In genomic region chr6:33926451-33926850, GRCh38 we compare ENCODE assay signal across 16 cellular contexts.
DNase-seq lines count a peak whose midpoint lies in the region; ATAC-seq, FAIRE-seq and TF ChIP-seq lines count a peak whose summit lies in the region.
"Had no signal": no experiment of that assay in that cellular context is flagged by ENCODE, and none has a peak within 500 bp of the region (broad histone marks: within the 10 kb centered on the region; RNA-seq: fewer than 3 reads in every experiment).

No MANE protein-coding gene starts in this region.

- H2AFZ ChIP-seq in HCT116 (ENCODE audit: low read depth, low read length, poor library complexity, severe bottlenecking) (no peak overlapping the region), endothelial cell of umbilical vein (ENCODE audit: low read depth, low read length) (no peak overlapping the region)

- H3K4me3 ChIP-seq in BE2C (ENCODE audit: low read depth, low read length) (no peak overlapping the region), HCT116 (replicated peaks in 1 of 2; ENCODE audit: low read depth in 1 of 2, low read length in 2 of 2) (no peak overlapping the region), endothelial cell of umbilical vein (replicated peaks in 1 of 3; ENCODE audit: insufficient read depth in 1 of 3, low read depth in 1 of 3, low read length in 3 of 3) (no peak overlapping the region)
- H3K4me3 ChIP-seq: cardiac muscle cell had no signal

- no peaks in the 10 kb centered on the region for H3K36me3 ChIP-seq in BE2C
- no peaks in the 10 kb centered on the region for H3K36me3 ChIP-seq in HCT116 (ENCODE audit: control insufficient read depth in 1 of 2, insufficient read depth in 2 of 2, low read length in 2 of 2)
- no peaks in the 10 kb centered on the region for H3K36me3 ChIP-seq in endothelial cell of umbilical vein (ENCODE audit: control insufficient read depth in 2 of 2, extremely low read depth in 1 of 2, insufficient read depth in 2 of 2, low read length in 2 of 2)
- H3K36me3 ChIP-seq: cardiac muscle cell had no signal

- H4K20me1 ChIP-seq in HCT116 (ENCODE audit: insufficient read depth) (no peaks in the 10 kb centered on the region), endothelial cell of umbilical vein (replicated peaks; ENCODE audit: control insufficient read depth, extremely low read depth, insufficient read depth, low read length) (no peaks in the 10 kb centered on the region)

- no peak overlapping the region for H3K4me3 Mint-ChIP-seq in Calu3 (ENCODE audit: low read depth, unreplicated experiment)
- no peak overlapping the region for H3K4me3 Mint-ChIP-seq in type B pancreatic cell
- H3K4me3 Mint-ChIP-seq: memory B cell; T-helper 1 cell treated with Interleukin-12 subunit alpha and Interleukin-12 subunit beta and Interleukin-4 antibody, amounts not matched to agents 30 μg/mL and 1 μg/mL, for 36 hours had no signal

- H3K9me3 Mint-ChIP-seq in Calu3 (ENCODE audit: low read depth, unreplicated experiment): no peaks in the 10 kb centered on the region
- no peaks in the 10 kb centered on the region for H3K9me3 Mint-ChIP-seq in type B pancreatic cell
- H3K9me3 Mint-ChIP-seq: memory B cell; T-helper 1 cell treated with Interleukin-12 subunit alpha and Interleukin-12 subunit beta and Interleukin-4 antibody, amounts not matched to agents 30 μg/mL and 1 μg/mL, for 36 hours had no signal

- TF ChIP-seq RAD21 in HCT116 (IDR thresholded peaks at IDR 0.05; ENCODE audit: low read depth): no peak

- intact Hi-C loops in HCT116 (cut with micrococcal nuclease) (no loop called here), endothelial cell of umbilical vein (cut with micrococcal nuclease) (no loop called here), Calu3 (cut with micrococcal nuclease; ENCODE audit: unreplicated experiment) (no loop called here)

- no peaks in the 10 kb centered on the region for H3K9me1 ChIP-seq in endothelial cell of umbilical vein (replicated peaks; ENCODE audit: control insufficient read depth, extremely low read depth, insufficient read depth, low read length)

- CTCF ChIA-PET in HCT116 (lab: Charles Lee): no interaction called here
- CTCF ChIA-PET in endothelial cell of umbilical vein (lab: Charles Lee): no interaction called here
- CTCF ChIA-PET in Calu3 (lab: Charles Lee): interaction anchor here (0.8 kb wide), 1 partner anchor 139 kb away, joined by 3 read pairs; no protein-coding TSS in a partner anchor

- H3K27me3 ChIP-seq in BE2C (no peaks in the 10 kb centered on the region), HCT116 (ENCODE audit: insufficient read depth, low read length) (no peaks in the 10 kb centered on the region), endothelial cell of umbilical vein (ENCODE audit: control insufficient read depth in 2 of 2, insufficient read depth in 2 of 2, low read length in 2 of 2) (no peaks in the 10 kb centered on the region)
- H3K27me3 ChIP-seq: cardiac muscle cell, foreskin keratinocyte had no signal

- RAD21 ChIA-PET in HCT116 (lab: Charles Lee; ENCODE audit: low non-redundant PET in 1 of 2, low total read pairs in 2 of 2, uncharacterized antibody in 2 of 2, unreplicated experiment in 2 of 2): no interaction called here

- H3K4me2 ChIP-seq in HCT116 (ENCODE audit: low read length): no peak overlapping the region
- H3K4me2 ChIP-seq in endothelial cell of umbilical vein (ENCODE audit: insufficient read depth, low read length): no peak overlapping the region

- H3K9ac ChIP-seq in HCT116 (ENCODE audit: low read length) (no peak overlapping the region), endothelial cell of umbilical vein (replicated peaks; ENCODE audit: extremely low read depth, insufficient read depth, low read length) (no peak overlapping the region)

- TF ChIP-seq POLR2A in HCT116 (IDR thresholded peaks at IDR 0.05; ENCODE audit: borderline replicate concordance, extremely low read depth, insufficient read depth, insufficient read length): no peak
- TF ChIP-seq POLR2A in endothelial cell of umbilical vein (IDR thresholded peaks at IDR 0.05; ENCODE audit: low read depth, low read length): no peak

- POLR2A ChIA-PET in HCT116 (lab: Charles Lee) (no interaction called here), endothelial cell of umbilical vein (lab: Charles Lee) (no interaction called here)

- BruUV-seq in HCT116 (replicated peaks; lab: Mats Ljungman, UMichigan) (no TSS peak), endothelial cell of umbilical vein (replicated peaks; lab: Mats Ljungman, UMichigan) (no TSS peak), Calu3 (replicated peaks; lab: Mats Ljungman, UMichigan) (no TSS peak)

- FAIRE-seq in endothelial cell of umbilical vein (lab: Jason Lieb, UNC): no peak
- FAIRE-seq: GM18507 had no signal

- DNase-seq in BE2C: peak; percentile 57
- peak; percentile 52 for DNase-seq in HCT116 (ENCODE audit: low read depth, low spot score)
- DNase-seq in NCI-H748 (lab: John Stamatoyannopoulos, UW; ENCODE audit: unreplicated experiment): peak; percentile 77
- peak; percentile 9 for DNase-seq in endothelial cell of umbilical vein (ENCODE audit: low read depth, low spot score)
- DNase-seq in Calu3: no peak
- DNase-seq in NCI-H2196 (lab: John Stamatoyannopoulos, UW; ENCODE audit: unreplicated experiment): no peak
- no peak for DNase-seq in type B pancreatic cell (ENCODE audit: extremely low spot score, unreplicated experiment)
- DNase-seq: activated T-cell treated with anti-CD3 and anti-CD28 coated beads for 4 hours, C1 segment of cervical spinal cord, foreskin keratinocyte, right cardiac atrium had no signal

- H3K4me1 ChIP-seq in BE2C: no peaks in the 10 kb centered on the region
- H3K4me1 ChIP-seq in HCT116 (ENCODE audit: control insufficient read depth in 1 of 2, insufficient read depth in 2 of 2, low read length in 2 of 2): peaks cover 0 to 4% of the 10 kb centered on the region in 2 experiments; a peak in 1 of 4 replicates
- no peaks in the 10 kb centered on the region for H3K4me1 ChIP-seq in endothelial cell of umbilical vein (ENCODE audit: control insufficient read depth, extremely low read depth, insufficient read depth, low read length)
- H3K4me1 ChIP-seq: foreskin keratinocyte had no signal

- H3K27ac ChIP-seq in HCT116 (ENCODE audit: low read depth, low read length): no peak overlapping the region
- no peak overlapping the region for H3K27ac ChIP-seq in endothelial cell of umbilical vein (ENCODE audit: insufficient read depth, low read depth, low read length)
- H3K27ac ChIP-seq: cardiac muscle cell, foreskin keratinocyte had no signal

- H3K9me3 ChIP-seq in BE2C (no peaks in the 10 kb centered on the region), HCT116 (ENCODE audit: control insufficient read depth in 1 of 2, insufficient read depth in 1 of 2, low read depth in 1 of 2, low read length in 2 of 2) (no peaks in the 10 kb centered on the region), endothelial cell of umbilical vein (replicated peaks; ENCODE audit: control insufficient read depth, insufficient read depth, low read length) (no peaks in the 10 kb centered on the region)

- H3K79me2 ChIP-seq in HCT116 (ENCODE audit: insufficient read depth, low read length) (no peaks in the 10 kb centered on the region), endothelial cell of umbilical vein (ENCODE audit: control insufficient read depth, insufficient read depth, low read length) (no peaks in the 10 kb centered on the region)

- ATAC-seq in HCT116: peak; percentile 96
- no peak for ATAC-seq in HG03280 (IDR thresholded peaks at IDR 0.05; ENCODE audit: unreplicated experiment)
- ATAC-seq: foreskin keratinocyte, right cardiac atrium had no signal

- H3K27me3 Mint-ChIP-seq in Calu3 (ENCODE audit: unreplicated experiment): peaks cover 90% of the 10 kb centered on the region
- peaks cover 8% of the 10 kb centered on the region for H3K27me3 Mint-ChIP-seq in type B pancreatic cell

- dilution Hi-C loops in endothelial cell of umbilical vein (cut with MboI; ENCODE audit: extremely low pct_ligation_motif_present, low sequenced_read_pairs): no loop called here

- no peaks in the 10 kb centered on the region for H3K9me2 ChIP-seq in HCT116 (ENCODE audit: insufficient read depth)

- no peaks in the 10 kb centered on the region for H3K36me3 Mint-ChIP-seq in Calu3 (ENCODE audit: insufficient read depth, unreplicated experiment)
- no peaks in the 10 kb centered on the region for H3K36me3 Mint-ChIP-seq in type B pancreatic cell
- H3K36me3 Mint-ChIP-seq: memory B cell had no signal

- H3K4me1 Mint-ChIP-seq in Calu3 (ENCODE audit: low read depth, unreplicated experiment): no peaks in the 10 kb centered on the region
- H3K4me1 Mint-ChIP-seq in type B pancreatic cell (ENCODE audit: unreplicated experiment): peaks cover 4% of the 10 kb centered on the region

- TF ChIP-seq CTCF in BE2C (IDR thresholded peaks at IDR 0.05; ENCODE audit: low read depth, low read length) (no peak), HCT116 (IDR thresholded peaks at IDR 0.05 in 2 of 3, conservative IDR thresholded peaks at IDR 0.05 in 1 of 3; ENCODE audit: borderline replicate concordance in 1 of 3, insufficient read depth in 1 of 3, low read depth in 2 of 3, low read length in 2 of 3) (no peak), endothelial cell of umbilical vein (IDR thresholded peaks at IDR 0.05; ENCODE audit: extremely low read depth in 1 of 2, insufficient read depth in 1 of 2, low read depth in 1 of 2, low read length in 2 of 2) (no peak), Calu3 (IDR thresholded peaks at IDR 0.05; ENCODE audit: unreplicated experiment) (no peak), type B pancreatic cell (conservative IDR thresholded peaks at IDR 0.05) (no peak)

- H3K27ac Mint-ChIP-seq in Calu3 (ENCODE audit: unreplicated experiment): no peak overlapping the region
- H3K27ac Mint-ChIP-seq in type B pancreatic cell: no peak overlapping the region
- H3K27ac Mint-ChIP-seq: memory B cell; T-helper 1 cell treated with Interleukin-12 subunit alpha and Interleukin-12 subunit beta and Interleukin-4 antibody, amounts not matched to agents 30 μg/mL and 1 μg/mL, for 36 hours had no signal

TF ChIP-seq in HCT116, 20 proteins besides CTCF, POLR2A, EP300 and RAD21:
- no peak for TF ChIP-seq CEBPB (IDR thresholded peaks at IDR 0.05; ENCODE audit: low read depth)
- peak; percentile 36; the same call in 1 of the 2 replicates for TF ChIP-seq MAX (IDR thresholded peaks at IDR 0.05)

TF ChIP-seq in endothelial cell of umbilical vein, 7 proteins besides CTCF, POLR2A, EP300 and RAD21 (continues in another document):
- no peak for TF ChIP-seq MYC (IDR thresholded peaks at IDR 0.05; ENCODE audit: low read depth, low read length)
- TF ChIP-seq GATA2 (IDR thresholded peaks at IDR 0.05; ENCODE audit: insufficient read depth, insufficient read length, low read depth, low read length): no peak
- no peak for TF ChIP-seq MAX (IDR thresholded peaks at IDR 0.05; ENCODE audit: insufficient read depth, insufficient read length)
- no peak for TF ChIP-seq POLR2AphosphoS5 (IDR thresholded peaks at IDR 0.05; ENCODE audit: insufficient read depth, low read depth, low read length)
- TF ChIP-seq FOS (IDR thresholded peaks at IDR 0.05; ENCODE audit: borderline replicate concordance, insufficient read depth, low read length): no peak
- TF ChIP-seq JUN (IDR thresholded peaks at IDR 0.05; ENCODE audit: borderline replicate concordance, insufficient read depth, insufficient read length, low read depth): no peak

Comparison
In these comparisons a context has a peak if more than half of its experiments do, and no peak if none do; other contexts are left out.
1. DNase-seq: peak in BE2C (single experiment), HCT116 (single experiment), NCI-H748 (single experiment) and endothelial cell of umbilical vein (single experiment); none in Calu3 (single experiment), NCI-H2196 (single experiment) and type B pancreatic cell (single experiment).